In genomic region chr17:52653014-52653413, GRCh38 we compare ENCODE assay signal across 34 cellular contexts.
"Had no signal": no experiment of that assay in that cellular context is flagged by ENCODE, and none has a peak within 500 bp of the region (broad histone marks: within the 10 kb centered on the region; RNA-seq: fewer than 3 reads in every experiment).

No MANE protein-coding gene starts in this region.

- H3K27ac ChIP-seq: KMS-11 had no signal

- DNase-seq: Karpas-422, Kasumi-1, MG63, MM.1S, MV-4-11, NCI-H1048, NCI-H1092, NCI-H1092 treated with DMSO at 0.1 percent for 48 hours, NCI-H1105, NCI-H1105 treated with DMSO at 0.1 percent for 48 hours, NCI-H1417, NCI-H1417 treated with DMSO at 0.1 percent for 48 hours, NCI-H1436, NCI-H1436 treated with DMSO at 0.1 percent for 48 hours, NCI-H146, NCI-H1694, NCI-H1694 treated with DMSO at 0.1 percent for 48 hours, NCI-H187, NCI-H187 treated with DMSO at 0.1 percent for 48 hours, NCI-H1930, NCI-H2029, NCI-H2029 treated with DMSO at 0.1 percent for 48 hours, NCI-H2081, NCI-H2081 treated with DMSO at 0.1 percent for 48 hours, NCI-H2107, NCI-H2171, NCI-H2171 treated with DMSO at 0.1 percent for 48 hours, NCI-H2227 treated with DMSO at 0.1 percent for 48 hours, NCI-H226, NCI-H345, NCI-H446, NCI-H446 treated with DMSO at 0.1 percent for 48 hours, NCI-H510A had no signal

- H3K36me3 ChIP-seq: MG63 had no signal

- H3K4me3 ChIP-seq: MG63 had no signal

- H3K9ac ChIP-seq: KMS-11 had no signal

- H3K9me3 ChIP-seq: MG63 had no signal

- H3K27me3 ChIP-seq: MG63 had no signal

- H3K4me2 ChIP-seq: KMS-11 had no signal
